ENCODE assay signal across 17 cellular contexts in the genomic region with DNA sequence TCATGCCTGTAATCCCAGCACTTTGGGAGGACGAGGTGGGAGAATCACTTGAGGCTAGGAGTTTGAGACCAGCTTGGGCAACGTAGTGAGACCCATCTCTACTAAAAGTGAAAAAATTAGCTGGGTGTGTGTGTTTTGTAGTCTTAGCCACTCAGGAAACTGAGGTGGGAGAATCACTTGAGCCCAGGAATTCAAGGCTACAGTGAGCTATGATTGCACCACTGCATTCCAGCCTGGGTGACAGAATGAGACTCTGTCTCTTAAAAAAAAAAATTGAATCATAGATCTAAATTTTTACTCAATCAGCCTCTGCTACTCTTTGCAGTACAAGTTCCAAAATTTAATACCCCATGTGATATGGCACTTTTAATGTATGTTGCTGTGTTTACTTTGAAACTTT.
"Had no signal": no experiment of that assay in that cellular context is flagged by ENCODE, and none has a peak within 500 bp of the region (broad histone marks: within the 10 kb centered on the region; RNA-seq: fewer than 3 reads in every experiment).

No MANE protein-coding gene starts in this region.

- H3K4me3 ChIP-seq: coronary artery, esophagus muscularis mucosa, spleen, testis, upper lobe of left lung had no signal

- H3K36me3 ChIP-seq: esophagus muscularis mucosa, spleen, upper lobe of left lung had no signal

- H3K27ac ChIP-seq: esophagus muscularis mucosa, foreskin keratinocyte had no signal

- DNase-seq: activated CD4-positive, CD25-positive, alpha-beta regulatory T cell treated with anti-CD3 and anti-CD28 coated beads, Interleukin-2, amount 50 U/mL, for 72 hours; activated naive CD4-positive, alpha-beta T cell treated with Interleukin-2 at 50 U/mL for 16 hours; activated T-cell treated with anti-CD3 and anti-CD28 coated beads for 4 hours; central memory CD4-positive, alpha-beta T cell; foreskin keratinocyte; head of caudate nucleus; islet precursor cell; naive B cell; spleen; stimulated activated naive CD8-positive, alpha-beta T cell treated with anti-CD3 and anti-CD28 coated beads, Interleukin-15, amount 100 ng/mL, for 72 hours; T-helper 1 cell; T1000; testis; upper lobe of left lung had no signal

- H3K4me1 ChIP-seq: foreskin keratinocyte, testis had no signal

- H3K9me3 ChIP-seq: esophagus muscularis mucosa, spleen, testis, upper lobe of left lung had no signal

- ATAC-seq: foreskin keratinocyte; left lobe of liver; stimulated activated naive CD8-positive, alpha-beta T cell treated with anti-CD3 and anti-CD28 coated beads, Interleukin-15, amount 100 ng/mL, for 72 hours had no signal

- H3K27me3 ChIP-seq: esophagus muscularis mucosa, foreskin keratinocyte, spleen, testis, upper lobe of left lung had no signal
